Comparison of ENCODE assay signal across 8 cellular contexts in genomic region chr9:35079041-35079425, GRCh38. TPM values are rescaled to one million over a fixed set of nuclear protein-coding genes. Genes with fewer than 3 reads are reported as not detected.
DNase-seq lines count a peak whose midpoint lies in the region; ATAC-seq and TF ChIP-seq lines count a peak whose summit lies in the region.

No MANE protein-coding gene starts in this region.

- no peaks in the 10 kb centered on the region for H3K27me3 ChIP-seq in esophagus muscularis mucosa
- H3K27me3 ChIP-seq in gastrocnemius medialis, result no peaks in the 10 kb centered on the region

- no peak for TF ChIP-seq EP300 in esophagus muscularis mucosa (IDR thresholded peaks at IDR 0.05)

- H3K4me1 ChIP-seq in esophagus muscularis mucosa, result peaks cover 13 to 28% (median 22%) of the 10 kb centered on the region in 4 donors
- H3K4me1 ChIP-seq in gastrocnemius medialis, result peaks cover 7 to 15% of the 10 kb centered on the region in 2 donors

- WGBS in esophagus muscularis mucosa, result 2% methylated on average over 6 of the region's 10 CpGs

- ATAC-seq in gastrocnemius medialis, result no peak

- POLR2A ChIA-PET in RWPE1 (lab: Yijun Ruan, JAX; ENCODE audit: low non-redundant PET), result interaction anchor here (1.3 kb wide), 1 partner anchor 18 kb away, joined by 4 read pairs; the partner anchor contains the start of gene PIGO

- H3K36me3 ChIP-seq in esophagus muscularis mucosa (peaks cover 0 to 29% (median 14%) of the 10 kb centered on the region in 4 donors), gastrocnemius medialis (no peaks in the 10 kb centered on the region)

- H3K9me3 ChIP-seq in esophagus muscularis mucosa, result no peaks in the 10 kb centered on the region
- no peaks in the 10 kb centered on the region for H3K9me3 ChIP-seq in gastrocnemius medialis

- H3K27ac ChIP-seq in RWPE1 (peak overlapping the region; percentile 91), esophagus muscularis mucosa (replicated peaks in 1 of 4) (peak overlapping the region; percentile 60 to 84 (median 78)), gastrocnemius medialis (peak overlapping the region; percentile 73 to 84 (median 79))

- intact Hi-C loops in esophagus muscularis mucosa (cut with DNase I) (no loop called here), gastrocnemius medialis (cut with DNase I; ENCODE audit: low total_unique reads) (no loop called here)

- CTCF ChIA-PET in RWPE1 (lab: Yijun Ruan, JAX), result interaction anchor here (0.6 to 1.8 kb wide), 6 partner anchors 17 to 441 kb away, joined by 3 to 10 read pairs (median 4); partner anchors contain the start of gene PIGO

- TF ChIP-seq POLR2A in esophagus muscularis mucosa (IDR thresholded peaks at IDR 0.05; ENCODE audit: low read depth) (no peak), gastrocnemius medialis (IDR thresholded peaks at IDR 0.05) (no peak)

- TF ChIP-seq CTCF in RWPE1 (conservative IDR thresholded peaks at IDR 0.05; ENCODE audit: low read depth), result no peak
- no peak for TF ChIP-seq CTCF in esophagus muscularis mucosa (IDR thresholded peaks at IDR 0.05)
- no peak for TF ChIP-seq CTCF in gastrocnemius medialis (IDR thresholded peaks at IDR 0.05 in 4 of 5, conservative IDR thresholded peaks at IDR 0.05 in 1 of 5)

- DNase-seq in activated CD4-positive, alpha-beta T cell treated with anti-CD3 and anti-CD28 coated beads for 48 hours, result peak; percentile 31
- no peak for DNase-seq in activated CD4-positive, alpha-beta T cell treated with anti-CD3 and anti-CD28 coated beads for 1 hour
- no peak for DNase-seq in RWPE1 (ENCODE audit: low spot score)
- no peak for DNase-seq in esophagus muscularis mucosa (ENCODE audit: extremely low spot score)
- DNase-seq in gastrocnemius medialis, result no peak
- no peak for DNase-seq in NOMO-1 (lab: John Stamatoyannopoulos, UW; ENCODE audit: unreplicated experiment in 2 of 2)
- no peak for DNase-seq in cerebellar cortex (ENCODE audit: low spot score)
- no peak for DNase-seq in DMS79 treated with DMSO at 0.1 percent for 48 hours (lab: John Stamatoyannopoulos, UW)

- H3K4me3 ChIP-seq in esophagus muscularis mucosa (peak overlapping the region; percentile 65 to 88 (median 74)), gastrocnemius medialis (peak overlapping the region; percentile 76 to 95 (median 88))

- in situ Hi-C loops in gastrocnemius medialis (cut with MboI; ENCODE audit: low sequenced_read_pairs in 4 of 4), result loop anchor here in 1 of 4 donors (25.0 kb wide), 1 partner anchor 417 kb away; the partner anchor contains the start of genes CCL27 and IL11RA

RNA-seq across cellular contexts. Expression of gene FANCG, which starts 0.7 kb away (rescaled TPM):
- total RNA-seq in esophagus muscularis mucosa, result 1 to 10 TPM; 2.2 to 9.4 (median 4.3) TPM
- 10 to 100 TPM in 1 of 4 donors, 1 to 10 TPM in 3; 1.8 to 15.7 (median 3.4) TPM for total RNA-seq in gastrocnemius medialis

RNA-seq across cellular contexts. Expression of gene VCP, which starts 6.6 kb away (rescaled TPM):
- total RNA-seq in esophagus muscularis mucosa (100 to 1,000 TPM; 129 to 185 (median 171) TPM), gastrocnemius medialis (100 to 1,000 TPM; 265 to 354 (median 342) TPM)

RNA-seq across cellular contexts. Expression of gene PIGO, which starts 17.4 kb away (rescaled TPM):
- total RNA-seq in esophagus muscularis mucosa (10 to 100 TPM in 2 of 4 donors, 1 to 10 TPM in 2; 9.1 to 12.5 (median 10.1) TPM), gastrocnemius medialis (10 to 100 TPM in 1 of 4 donors, 1 to 10 TPM in 3; 6.6 to 12.3 (median 7.3) TPM)

RNA-seq across cellular contexts. Expression of gene STOML2, which starts 23.9 kb away (rescaled TPM):
- total RNA-seq in esophagus muscularis mucosa (100 to 1,000 TPM; 108 to 130 (median 123) TPM), gastrocnemius medialis (100 to 1,000 TPM; 117 to 168 (median 158) TPM)

RNA-seq across cellular contexts. Expression of gene ATOSB, which starts 36.6 kb away (rescaled TPM):
- 10 to 100 TPM; 16.2 to 26.4 (median 21.7) TPM for total RNA-seq in esophagus muscularis mucosa
- total RNA-seq in gastrocnemius medialis, result 10 to 100 TPM; 13.0 to 28.9 (median 24.2) TPM
